ENCODE assay signal across 32 cellular contexts in the genomic region with DNA sequence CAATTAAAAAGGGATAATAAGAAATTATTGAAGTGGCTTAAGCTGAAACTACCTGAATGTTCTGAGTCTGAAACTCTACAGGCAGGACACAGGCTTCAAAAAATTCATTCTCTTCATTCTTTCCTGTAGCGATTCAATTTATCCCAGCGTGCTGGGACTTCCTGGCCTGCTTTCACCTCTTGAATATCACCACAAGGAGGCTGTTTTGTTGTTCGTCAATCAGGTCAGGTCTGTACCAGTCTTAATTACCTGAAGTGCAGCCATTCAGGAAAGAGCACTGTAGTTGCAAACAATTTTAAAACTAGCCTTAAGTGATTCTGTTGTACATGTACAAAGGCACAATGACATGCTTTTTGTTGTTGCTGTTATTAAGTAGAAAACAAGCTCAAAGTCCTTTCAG. TPM values are rescaled to one million over a fixed set of nuclear protein-coding genes. Genes with fewer than 3 reads are reported as not detected.
DNase-seq lines count a peak whose midpoint lies in the region; ATAC-seq, FAIRE-seq and TF ChIP-seq lines count a peak whose summit lies in the region.
"Had no signal": no experiment of that assay in that cellular context is flagged by ENCODE, and none has a peak within 500 bp of the region (broad histone marks: within the 10 kb centered on the region; RNA-seq: fewer than 3 reads in every experiment).

No MANE protein-coding gene starts in this region.

- no peaks in the 10 kb centered on the region for H3K27me3 ChIP-seq in H1 (replicated peaks in 1 of 4; ENCODE audit: control insufficient read depth in 3 of 4, extremely low read depth in 1 of 4, insufficient read depth in 3 of 4, low read length in 3 of 4)
- H3K27me3 ChIP-seq: brain microvascular endothelial cell, hepatocyte, pancreas, right atrium auricular region had no signal

- no peak overlapping the region for H3K23ac ChIP-seq in H1 (ENCODE audit: insufficient read length)

- H4K8ac ChIP-seq in H1 (ENCODE audit: extremely low read depth, insufficient read depth, low read length), result no peak overlapping the region

- H2BK15ac ChIP-seq in H1 (ENCODE audit: low read length), result no peak overlapping the region

- H3K36me3 ChIP-seq in H1 (ENCODE audit: control insufficient read depth in 2 of 4, insufficient read depth in 4 of 4, low read length in 3 of 4), result no peaks in the 10 kb centered on the region
- H3K36me3 ChIP-seq: brain microvascular endothelial cell, pancreas, right atrium auricular region had no signal

- no peak overlapping the region for H3K56ac ChIP-seq in H1 (replicated peaks; ENCODE audit: insufficient read length, low read depth, low read length)

- H3K4me3 ChIP-seq in H1 (ENCODE audit: extremely low read depth in 1 of 4, insufficient read depth in 2 of 4, low read depth in 3 of 4, low read length in 4 of 4), result no peak overlapping the region
- H3K4me3 ChIP-seq: hepatocyte, pancreas, right atrium auricular region, smooth muscle cell had no signal

- no peak overlapping the region for H2BK20ac ChIP-seq in H1 (ENCODE audit: low read length)

- no peak overlapping the region for H3K27ac Mint-ChIP-seq in neural crest cell (ENCODE audit: unreplicated experiment)
- H3K27ac Mint-ChIP-seq: activated CD8-positive, alpha-beta T cell treated with anti-CD3 and anti-CD28 coated beads for 36 hours; activated naive CD4-positive, alpha-beta T cell treated with anti-CD3 and anti-CD28 coated beads for 36 hours; CD14-positive monocyte; immature natural killer cell; nephron progenitor cell had no signal

- H3K9me3 ChIP-seq in H1 (ENCODE audit: insufficient read depth in 2 of 2, low read depth in 1 of 2, low read length in 1 of 2), result no peaks in the 10 kb centered on the region
- H3K9me3 ChIP-seq: pancreas, right atrium auricular region had no signal

- H3K9me3 Mint-ChIP-seq in neural crest cell, result no peaks in the 10 kb centered on the region
- H3K9me3 Mint-ChIP-seq: activated CD8-positive, alpha-beta T cell treated with anti-CD3 and anti-CD28 coated beads for 36 hours; activated naive CD4-positive, alpha-beta T cell treated with anti-CD3 and anti-CD28 coated beads for 36 hours; immature natural killer cell; nephron progenitor cell had no signal

- no peaks in the 10 kb centered on the region for H3K79me1 ChIP-seq in H1 (ENCODE audit: low read depth, low read length)

- TF ChIP-seq CTCF in H1 (IDR thresholded peaks at IDR 0.05; ENCODE audit: control extremely low read depth in 1 of 3, insufficient read depth in 1 of 3, low read depth in 1 of 3, low read length in 3 of 3) (peak in 2 of 3 experiments; percentile 26 to 37; a peak in 3 of 4 replicates), neural crest cell (conservative IDR thresholded peaks at IDR 0.05) (peak; percentile 20)

- no peaks in the 10 kb centered on the region for H4K20me1 ChIP-seq in H1 (replicated peaks in 1 of 2; ENCODE audit: control insufficient read depth in 1 of 2, insufficient read depth in 2 of 2, low read length in 2 of 2)

- no peak overlapping the region for H2AK5ac ChIP-seq in H1 (ENCODE audit: low read depth, low read length)

- H3K18ac ChIP-seq in H1 (ENCODE audit: extremely low read depth, low read length), result no peak overlapping the region

- H3K4me2 ChIP-seq in H1 (ENCODE audit: insufficient read depth in 1 of 2, low read depth in 2 of 2, low read length in 2 of 2), result no peak overlapping the region
- H3K4me2 ChIP-seq: hepatocyte, smooth muscle cell had no signal

- FAIRE-seq in H1 (lab: Jason Lieb, UNC), result peak; percentile 82
- FAIRE-seq: H54, pancreas had no signal

- H2BK5ac ChIP-seq in H1 (ENCODE audit: low read depth, low read length), result no peak overlapping the region

- peak in 1 of 2 experiments; percentile 25; a peak in 1 of 4 replicates for TF ChIP-seq RAD21 in H1 (IDR thresholded peaks at IDR 0.05 in 1 of 2, conservative IDR thresholded peaks at IDR 0.05 in 1 of 2; ENCODE audit: low read depth in 2 of 2, low read length in 2 of 2)

- H3K79me2 ChIP-seq in H1 (ENCODE audit: control insufficient read depth in 1 of 2, insufficient read depth in 2 of 2, low read length in 2 of 2), result no peaks in the 10 kb centered on the region
- H3K79me2 ChIP-seq: hepatocyte had no signal

- H3K14ac ChIP-seq in H1 (ENCODE audit: insufficient read length), result no peak overlapping the region

- no peak for TF ChIP-seq POLR2A in H1 (IDR thresholded peaks at IDR 0.05; ENCODE audit: control extremely low read depth in 1 of 2, low read depth in 2 of 2, low read length in 2 of 2)

- 52% methylated on average over 3 of the region's 3 CpGs; no CpG with 5 or more reads in 1 of the 2 experiments for WGBS in H1 (ENCODE audit: extremely low coverage in 1 of 2, insufficient coverage in 1 of 2, insufficient read length in 1 of 2, insufficient replicate concordance in 2 of 2, low coverage in 1 of 2, low lambda C conversion rate in 2 of 2, missing lambda C conversion rate in 1 of 2), 2 experiments

- no peak overlapping the region for H4K5ac ChIP-seq in H1 (ENCODE audit: insufficient read length, low read depth, low read length)

- no peaks in the 10 kb centered on the region for H3K4me1 Mint-ChIP-seq in neural crest cell
- H3K4me1 Mint-ChIP-seq: immature natural killer cell, nephron progenitor cell had no signal

- no peak overlapping the region for H2BK12ac ChIP-seq in H1 (ENCODE audit: low read depth, low read length)

- H3K4ac ChIP-seq in H1 (replicated peaks; ENCODE audit: insufficient read length, low read depth, low read length), result no peak overlapping the region

- no peak overlapping the region for H3K9ac ChIP-seq in H1 (replicated peaks in 1 of 4; ENCODE audit: extremely low read depth in 1 of 4, low read depth in 3 of 4, low read length in 3 of 4)

- POLR2A ChIA-PET in H1 (lab: Charles Lee; ENCODE audit: partially characterized antibody), result no interaction called here

- no peaks in the 10 kb centered on the region for H3K4me1 ChIP-seq in H1 (replicated peaks in 1 of 4; ENCODE audit: control insufficient read depth in 3 of 4, insufficient read depth in 4 of 4, low read length in 3 of 4)
- H3K4me1 ChIP-seq: pancreas, right atrium auricular region had no signal

- no peak for ATAC-seq in GM18873 (IDR thresholded peaks at IDR 0.05; ENCODE audit: low FRiP score, unreplicated experiment)
- ATAC-seq: activated CD8-positive, alpha-beta T cell treated with anti-CD3 and anti-CD28 coated beads for 36 hours; Panc1; stimulated activated naive CD8-positive, alpha-beta T cell treated with anti-CD3 and anti-CD28 coated beads, Interleukin-15, Interleukin-2, amounts not matched to agents 100 U/mL and 50 U/mL, for 24 hours had no signal

- DNase-seq in NCI-H1436 (lab: John Stamatoyannopoulos, UW), result peak; percentile 21
- no peak for DNase-seq in NCI-H1436 treated with DMSO at 0.1 percent for 48 hours (lab: John Stamatoyannopoulos, UW)
- peak; percentile 35 for DNase-seq in NCI-H128 (lab: John Stamatoyannopoulos, UW; ENCODE audit: unreplicated experiment)
- no peak for DNase-seq in H1 (ENCODE audit: low read depth in 1 of 2, low spot score in 2 of 2)
- DNase-seq in neural crest cell (ENCODE audit: low read depth, low spot score), result no peak
- no peak for DNase-seq in RKO (ENCODE audit: low spot score)
- no peak for DNase-seq in NCI-H2196 (lab: John Stamatoyannopoulos, UW; ENCODE audit: unreplicated experiment)
- DNase-seq: activated CD4-positive, alpha-beta T cell treated with anti-CD3 and anti-CD28 coated beads for 1 hour; activated CD8-positive, alpha-beta memory T cell treated with anti-CD3 and anti-CD28 coated beads, Interleukin-2, amount 50 U/mL, for 48 hours; activated CD8-positive, alpha-beta T cell treated with anti-CD3 and anti-CD28 coated beads for 36 hours; activated naive CD4-positive, alpha-beta T cell treated with anti-CD3 and anti-CD28 coated beads for 36 hours; brain microvascular endothelial cell; immature natural killer cell; KBM-7; left cardiac atrium; NCI-H1092; NCI-H2081 treated with DMSO at 0.1 percent for 48 hours; NCI-H526; nephron progenitor cell; pancreas; SHP77 treated with DMSO at 0.1 percent for 48 hours; stimulated activated naive CD8-positive, alpha-beta T cell treated with anti-CD3 and anti-CD28 coated beads, Interleukin-15, Interleukin-2, amounts not matched to agents 100 U/mL and 50 U/mL, for 24 hours had no signal

- no peak overlapping the region for H3K27ac ChIP-seq in H1 (ENCODE audit: low read depth, low read length)
- H3K27ac ChIP-seq: brain microvascular endothelial cell, pancreas, right atrium auricular region had no signal

- H2BK120ac ChIP-seq in H1 (replicated peaks; ENCODE audit: low read depth, low read length), result no peak overlapping the region

- H3K36me3 Mint-ChIP-seq in neural crest cell (ENCODE audit: low read depth), result no peaks in the 10 kb centered on the region
- H3K36me3 Mint-ChIP-seq: CD14-positive monocyte, immature natural killer cell had no signal

- CTCF ChIA-PET in H1 (lab: Charles Lee; ENCODE audit: partially characterized antibody), result interaction anchor here (0.9 to 3.6 kb wide), 7 partner anchors 13 to 70 kb away, joined by 3 to 21 read pairs (median 8); no protein-coding TSS in a partner anchor

- TF ChIP-seq EP300 in H1 (IDR thresholded peaks at IDR 0.05; ENCODE audit: borderline replicate concordance in 1 of 2, low read depth in 2 of 2, low read length in 2 of 2), result no peak

- no peaks in the 10 kb centered on the region for H3K27me3 Mint-ChIP-seq in neural crest cell (ENCODE audit: low read depth)

- no peak overlapping the region for H3K4me3 Mint-ChIP-seq in neural crest cell
- H3K4me3 Mint-ChIP-seq: activated CD8-positive, alpha-beta T cell treated with anti-CD3 and anti-CD28 coated beads for 36 hours; activated naive CD4-positive, alpha-beta T cell treated with anti-CD3 and anti-CD28 coated beads for 36 hours; CD14-positive monocyte; immature natural killer cell; nephron progenitor cell had no signal

- H4K91ac ChIP-seq in H1 (replicated peaks; ENCODE audit: insufficient read length, low read length), result no peak overlapping the region

- peak overlapping the region; percentile 93 for H2AFZ ChIP-seq in H1 (ENCODE audit: low read length)
- H2AFZ ChIP-seq: hepatocyte had no signal

- H3K23me2 ChIP-seq in H1 (ENCODE audit: low read depth, low read length), result no peaks in the 10 kb centered on the region

RNA-seq across cellular contexts. Expression of gene FYB2, which starts 38.4 kb away (rescaled TPM):
- 0.11 and 0.21 TPM in 2 replicates for total RNA-seq in H1 (2021; fragmentation: NEBNext Ultra II Directional; extraction: Animal tissue kit (Norgen Biotek cat#: 25700))
- 0.08 and 0.17 TPM in 2 replicates for polyA plus RNA-seq in H1 (2011; rRNA removed)
- polyA plus RNA-seq in H1 (2011; cell fraction: cytosol; rRNA removed), result 0.18 TPM
- 0.39 TPM for polyA plus RNA-seq in H1 (2011; cell fraction: nucleus; rRNA removed)
- polyA plus RNA-seq in H1 (2012, experiment 1 of 2), result 0.16 to 0.28 TPM (median 0.18 TPM) in 4 replicates
- not detected for polyA plus RNA-seq in H1 (2012, experiment 2 of 2)
- 0.08 TPM for polyA plus RNA-seq in H1 (2013, experiment 1 of 2)
- 0.06 TPM for polyA plus RNA-seq in H1 (2013, experiment 2 of 2)
- 0.29 and 0.41 TPM in 2 replicates for polyA minus RNA-seq in H1 (2011; rRNA and poly(A)+ RNA removed)
- not detected for polyA minus RNA-seq in H1 (2011; cell fraction: cytosol; rRNA and poly(A)+ RNA removed)
- polyA minus RNA-seq in H1 (2011; cell fraction: nucleus; rRNA and poly(A)+ RNA removed), result 1.3 TPM
- not detected in 2 replicates for total RNA-seq in neural crest cell
- total RNA-seq: activated CD8-positive, alpha-beta T cell treated with anti-CD3 and anti-CD28 coated beads for 36 hours; activated naive CD4-positive, alpha-beta T cell treated with anti-CD3 and anti-CD28 coated beads for 36 hours; dermis microvascular lymphatic vessel endothelial cell; M059J; T-helper 2 cell treated with Interferon-gamma antibody and Interleukin-4, amounts not matched to agents 100 ng/mL and 5 ng/mL, for 36 hours had no signal
- polyA plus RNA-seq: CD14-positive monocyte, immature natural killer cell had no signal

Comparison
In these comparisons a context has a peak if more than half of its experiments do, and no peak if none do; other contexts are left out.
1. DNase-seq: peak in NCI-H1436 (single experiment) and NCI-H128 (single experiment); none in NCI-H1436 treated with DMSO at 0.1 percent for 48 hours (single experiment), H1 (0 of 2), neural crest cell (single experiment), RKO (single experiment) and NCI-H2196 (single experiment).